Comparison of ENCODE assay signal across 10 cellular contexts in the genomic region with DNA sequence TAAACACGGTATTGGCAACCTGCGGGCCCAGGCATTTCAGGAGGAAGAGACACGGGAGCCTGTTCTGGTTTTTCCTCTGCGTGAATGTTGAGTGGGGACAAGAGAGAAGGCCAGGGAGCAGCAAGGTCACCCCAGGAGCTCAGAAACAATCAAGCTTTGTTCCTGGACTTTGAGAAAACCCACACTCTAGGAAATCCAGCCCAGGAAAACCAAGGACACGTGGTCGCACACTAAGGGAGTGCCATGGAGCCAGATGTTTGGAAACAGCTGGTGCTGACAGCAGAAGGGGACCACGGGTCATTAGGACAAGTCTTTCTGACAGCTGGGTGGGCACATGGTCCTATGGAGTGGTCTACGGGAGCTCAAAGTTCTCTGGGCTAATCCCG. TPM values are rescaled to one million over a fixed set of nuclear protein-coding genes. Genes with fewer than 3 reads are reported as not detected.
A peak's percentile ranks its signal among the peaks of the same experiment; 100 is the strongest.
DNase-seq lines count a peak whose midpoint lies in the region; ATAC-seq and TF ChIP-seq lines count a peak whose summit lies in the region.
"Had no signal": no experiment of that assay in that cellular context is flagged by ENCODE, and none has a peak within 500 bp of the region (broad histone marks: within the 10 kb centered on the region; RNA-seq: fewer than 3 reads in every experiment).

No MANE protein-coding gene starts in this region.

- WGBS in prostate gland = 30% methylated on average over 9 of the region's 9 CpGs

- H3K27ac ChIP-seq in CD8-positive, alpha-beta memory T cell (ENCODE audit: low read depth, low read length) = no peak overlapping the region
- H3K27ac ChIP-seq in right atrium auricular region (peak overlapping the region; percentile 49 to 68), prostate gland (peak overlapping the region; percentile 85 to 96)

- no peaks in the 10 kb centered on the region for H3K9me3 ChIP-seq in CD8-positive, alpha-beta memory T cell (ENCODE audit: low read length)
- no peaks in the 10 kb centered on the region for H3K9me3 ChIP-seq in right atrium auricular region
- no peaks in the 10 kb centered on the region for H3K9me3 ChIP-seq in prostate gland

- TF ChIP-seq POLR2A in prostate gland (IDR thresholded peaks at IDR 0.05) = no peak

- POLR2A ChIA-PET in CD8-positive, alpha-beta memory T cell (lab: Charles Lee) = interaction anchor here (0.6 to 2.5 kb wide), 7 partner anchors 10 to 41 kb away, joined by 3 to 11 read pairs (median 4); no protein-coding TSS in a partner anchor

- H3K36me3 Mint-ChIP-seq in CD8-positive, alpha-beta memory T cell = peaks cover 21 to 88% (median 27%) of the 10 kb centered on the region in 3 donors
- H3K36me3 Mint-ChIP-seq in activated naive CD4-positive, alpha-beta T cell treated with anti-CD3 and anti-CD28 coated beads, Interleukin-2, amount 50 U/mL, for 72 hours = peaks cover 46 to 66% of the 10 kb centered on the region in 2 donors

- H3K4me3 Mint-ChIP-seq in CD8-positive, alpha-beta memory T cell = peak overlapping the region in 5 of 7 donors; percentile 9 to 77 (median 48)

- H3K27ac Mint-ChIP-seq in CD8-positive, alpha-beta memory T cell = peak overlapping the region; percentile 86 to 97 (median 94)
- peak overlapping the region; percentile 87 to 90 for H3K27ac Mint-ChIP-seq in activated naive CD4-positive, alpha-beta T cell treated with anti-CD3 and anti-CD28 coated beads, Interleukin-2, amount 50 U/mL, for 72 hours

- no peak for TF ChIP-seq CTCF in right atrium auricular region (IDR thresholded peaks at IDR 0.05)
- TF ChIP-seq CTCF in prostate gland (IDR thresholded peaks at IDR 0.05) = no peak

- peaks cover 73 to 94% (median 85%) of the 10 kb centered on the region in 3 donors for H3K4me1 Mint-ChIP-seq in CD8-positive, alpha-beta memory T cell

- H3K9me3 Mint-ChIP-seq in CD8-positive, alpha-beta memory T cell = no peaks in the 10 kb centered on the region
- H3K9me3 Mint-ChIP-seq in activated naive CD4-positive, alpha-beta T cell treated with anti-CD3 and anti-CD28 coated beads, Interleukin-2, amount 50 U/mL, for 72 hours = no peaks in the 10 kb centered on the region

- no peak for DNase-seq in CD8-positive, alpha-beta memory T cell
- no peak for DNase-seq in activated naive CD4-positive, alpha-beta T cell treated with anti-CD3 and anti-CD28 coated beads, Interleukin-2, amount 50 U/mL, for 72 hours (ENCODE audit: low spot score in 2 of 2)
- DNase-seq in right atrium auricular region (ENCODE audit: low spot score) (no peak), prostate gland (ENCODE audit: low spot score) (peak; percentile 76), AG08395 (ENCODE audit: low spot score) (no peak), activated gamma-delta T cell treated with Interleukin-2 at 50 U/mL for 16 hours (no peak), CD1c-positive myeloid dendritic cell (ENCODE audit: extremely low spot score) (no peak), NCI-H1436 treated with DMSO at 0.1 percent for 48 hours (lab: John Stamatoyannopoulos, UW) (no peak)
- DNase-seq: NCI-H446 treated with DMSO at 0.1 percent for 48 hours, T-helper 9 cell had no signal

- peaks cover 0 to 3% of the 10 kb centered on the region in 2 donors for H3K27me3 Mint-ChIP-seq in CD8-positive, alpha-beta memory T cell

- CTCF ChIA-PET in CD8-positive, alpha-beta memory T cell (lab: Charles Lee) = interaction anchor here (0.9 to 4.2 kb wide), 14 partner anchors 9 to 127 kb away, joined by 3 to 17 read pairs (median 3); no protein-coding TSS in a partner anchor

- no peak for ATAC-seq in activated naive CD4-positive, alpha-beta T cell treated with anti-CD3 and anti-CD28 coated beads, Interleukin-2, amount 50 U/mL, for 72 hours

- intact Hi-C loops in prostate gland (cut with DNase I) = no loop called here

- no peaks in the 10 kb centered on the region for H3K27me3 ChIP-seq in CD8-positive, alpha-beta memory T cell (ENCODE audit: insufficient read depth, low read length, poor library complexity, severe bottlenecking)
- no peaks in the 10 kb centered on the region for H3K27me3 ChIP-seq in right atrium auricular region
- no peaks in the 10 kb centered on the region for H3K27me3 ChIP-seq in prostate gland (replicated peaks; ENCODE audit: insufficient read depth)

- H3K4me3 ChIP-seq in CD8-positive, alpha-beta memory T cell (ENCODE audit: low read length) = no peak overlapping the region
- H3K4me3 ChIP-seq in right atrium auricular region (no peak overlapping the region), prostate gland (no peak overlapping the region)

- peaks cover 90% of the 10 kb centered on the region for H3K4me1 ChIP-seq in CD8-positive, alpha-beta memory T cell (ENCODE audit: insufficient read depth, low read length)
- H3K4me1 ChIP-seq in right atrium auricular region = peaks cover 0 to 95% of the 10 kb centered on the region in 2 donors
- peaks cover 13% of the 10 kb centered on the region for H3K4me1 ChIP-seq in prostate gland (replicated peaks)

- H3K36me3 ChIP-seq in CD8-positive, alpha-beta memory T cell (ENCODE audit: insufficient read depth, low read length) = peaks cover 70% of the 10 kb centered on the region
- H3K36me3 ChIP-seq in right atrium auricular region (peaks cover 92% of the 10 kb centered on the region), prostate gland (peaks cover 4 to 5% of the 10 kb centered on the region in 2 donors)

RNA-seq across cellular contexts. Expression of gene MYH9, which starts 44.1 kb away (rescaled TPM):
- total RNA-seq in CD8-positive, alpha-beta memory T cell = 100 to 1,000 TPM; 680 to 684 TPM
- 425 TPM for polyA plus RNA-seq in CD8-positive, alpha-beta memory T cell
- total RNA-seq in activated naive CD4-positive, alpha-beta T cell treated with anti-CD3 and anti-CD28 coated beads, Interleukin-2, amount 50 U/mL, for 72 hours = 100 to 1,000 TPM; 521 to 691 TPM
- 100 to 1,000 TPM; 125 to 229 TPM for total RNA-seq in right atrium auricular region
- 100 to 1,000 TPM; 295 to 329 TPM for total RNA-seq in prostate gland
